ENCODE assay signal across 9 cellular contexts in the genomic region with DNA sequence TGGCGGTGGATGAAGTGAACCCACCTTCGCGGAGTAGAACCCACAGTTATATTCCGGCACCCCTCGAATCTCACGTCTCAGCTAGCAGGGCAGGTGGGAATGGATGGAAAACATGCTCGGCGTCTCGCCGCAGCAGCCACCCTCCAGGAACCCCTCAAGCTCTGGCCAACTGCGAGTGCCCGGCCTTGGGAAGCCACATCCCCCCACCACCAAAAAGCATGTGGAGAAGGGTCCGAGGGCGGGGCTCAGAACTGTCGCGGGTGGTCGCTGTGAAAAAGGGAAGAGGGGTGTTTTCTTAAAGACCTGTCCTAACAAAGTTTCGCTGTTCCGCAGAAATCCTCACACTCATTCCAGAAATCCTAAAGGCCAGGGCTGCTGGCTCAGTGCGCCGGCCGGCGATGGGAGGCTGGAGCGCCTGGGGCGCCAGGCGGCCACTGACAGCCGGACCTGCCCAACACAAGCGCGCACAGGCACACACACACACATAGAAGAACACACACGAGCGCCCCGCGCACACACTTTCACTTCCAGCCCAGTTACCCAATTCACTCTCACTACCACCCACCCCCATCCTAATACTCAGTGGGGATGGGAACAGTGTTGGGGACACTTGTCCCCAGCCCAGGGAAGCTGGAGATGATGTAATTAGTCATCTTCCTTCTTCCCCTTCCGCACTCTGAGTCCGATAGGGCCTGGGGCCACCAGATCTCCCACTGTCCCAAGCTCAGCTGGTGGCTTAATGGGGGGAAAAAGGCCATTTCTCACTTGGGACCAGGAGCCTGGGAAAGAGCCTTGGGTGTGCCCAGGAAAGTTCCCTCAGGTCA. TPM values are rescaled to one million over a fixed set of nuclear protein-coding genes. Genes with fewer than 3 reads are reported as not detected.
DNase-seq lines count a peak whose midpoint lies in the region; ATAC-seq, FAIRE-seq and TF ChIP-seq lines count a peak whose summit lies in the region.
"Had no signal": no experiment of that assay in that cellular context is flagged by ENCODE, and none has a peak within 500 bp of the region (broad histone marks: within the 10 kb centered on the region; RNA-seq: fewer than 3 reads in every experiment).

No MANE protein-coding gene starts in this region.

- TF ChIP-seq POLR2A in A549 (IDR thresholded peaks at IDR 0.05; ENCODE audit: low read length), result no peak

- DNase-seq in A549 (ENCODE audit: low read depth in 1 of 2, low spot score in 1 of 2) (no peak), WERI-Rb-1 (no peak), Right ventricle myocardium superior (peak; percentile 72)
- DNase-seq in activated CD4-positive, alpha-beta T cell treated with anti-CD3 and anti-CD28 coated beads for 4 hours, result no peak

- H3K9ac ChIP-seq in skeletal muscle satellite cell (ENCODE audit: low read depth, low read length), result peak overlapping the region; percentile 88

- H3K27me3 ChIP-seq in WERI-Rb-1 (ENCODE audit: insufficient read depth, low read depth, severe bottlenecking), result peaks cover 13% of the 10 kb centered on the region
- peaks cover 13% of the 10 kb centered on the region for H3K27me3 ChIP-seq in skeletal muscle satellite cell (ENCODE audit: control insufficient read depth, insufficient read depth, low read length)

- TF ChIP-seq CTCF in A549 (IDR thresholded peaks at IDR 0.05) (no peak), WERI-Rb-1 (IDR thresholded peaks at IDR 0.05; ENCODE audit: low read depth, low read length) (no peak)

- TF ChIP-seq EP300 in A549 (IDR thresholded peaks at IDR 0.05), result no peak

- H3K9me3 ChIP-seq in A549, result no peaks in the 10 kb centered on the region
- H3K9me3 ChIP-seq in WERI-Rb-1 (ENCODE audit: severe bottlenecking), result no peaks in the 10 kb centered on the region
- H3K9me3 ChIP-seq in skeletal muscle satellite cell (replicated peaks; ENCODE audit: low read length), result no peaks in the 10 kb centered on the region

- FAIRE-seq in A549 (lab: Jason Lieb, UNC), result no peak

- H3K4me1 ChIP-seq in A549 (peaks cover 39% of the 10 kb centered on the region), skeletal muscle satellite cell (ENCODE audit: control insufficient read depth, insufficient read depth, low read length) (peaks cover 34% of the 10 kb centered on the region)

- H3K36me3 ChIP-seq in WERI-Rb-1, result no peaks in the 10 kb centered on the region
- no peaks in the 10 kb centered on the region for H3K36me3 ChIP-seq in skeletal muscle satellite cell (ENCODE audit: insufficient read depth, low read length)

- 96% methylated on average over 35 of the region's 35 CpGs for WGBS in A549 (ENCODE audit: missing lambda C conversion rate)

- intact Hi-C loops in Right ventricle myocardium superior (cut with DNase I), result loop anchor here (5.0 to 10.0 kb wide), 2 partner anchors 45 to 213 kb away; no protein-coding TSS in a partner anchor

- CTCF ChIA-PET in A549 (lab: Yijun Ruan, JAX), result interaction anchor here (3.5 kb wide), 2 partner anchors 9 to 402 kb away, joined by 11 to 16 read pairs; no protein-coding TSS in a partner anchor

- ATAC-seq in A549 (no peak), GM18909 (IDR thresholded peaks at IDR 0.05; ENCODE audit: poor library complexity, unreplicated experiment) (peak; percentile 15), Right ventricle myocardium superior (ENCODE audit: poor library complexity) (peak; percentile 11), HG03571 (IDR thresholded peaks at IDR 0.05; ENCODE audit: unreplicated experiment) (no peak), HG02981 (IDR thresholded peaks at IDR 0.05; ENCODE audit: unreplicated experiment) (no peak)

- no peak for TF ChIP-seq RAD21 in A549 (conservative IDR thresholded peaks at IDR 0.05 in 1 of 2, IDR thresholded peaks at IDR 0.05 in 1 of 2)

- H3K4me3 ChIP-seq in A549 (no peak overlapping the region; the same call in 2 of the 3 replicates), WERI-Rb-1 (ENCODE audit: low read depth, low read length) (peak overlapping the region; percentile 53), skeletal muscle satellite cell (ENCODE audit: low read length) (peak overlapping the region; percentile 76)

- H3K4me2 ChIP-seq in A549, result peak overlapping the region; percentile 86
- H3K4me2 ChIP-seq in skeletal muscle satellite cell (ENCODE audit: low read length), result peak overlapping the region; percentile 91

- POLR2A ChIA-PET in A549 (lab: Yijun Ruan, JAX), result no interaction called here

- peak overlapping the region; percentile 86 to 93 for H3K27ac ChIP-seq in A549
- H3K27ac ChIP-seq in WERI-Rb-1, result no peak overlapping the region
- H3K27ac ChIP-seq: epithelial cell of prostate had no signal

TF ChIP-seq in A549, 52 proteins besides CTCF, POLR2A, EP300 and RAD21:
- TF ChIP-seq HEYL (CRISPR knock-in tag; IDR thresholded peaks at IDR 0.05) (no peak), HMGXB4 (CRISPR knock-in tag; IDR thresholded peaks at IDR 0.05; ENCODE audit: borderline replicate concordance) (no peak), RFX5 (IDR thresholded peaks at IDR 0.05) (no peak), CHD4 (IDR thresholded peaks at IDR 0.05; ENCODE audit: borderline replicate concordance) (0 out of 2 replicates have a peak, but pooled peaks have one; percentile 48), CBX2 (IDR thresholded peaks at IDR 0.05; ENCODE audit: borderline replicate concordance, low read depth) (no peak)

RNA-seq across cellular contexts. Expression of gene EBF1, which starts 2.0 kb away (rescaled TPM):
- polyA plus RNA-seq in A549 (2011; rRNA removed) (1.8 and 2.4 TPM in 2 replicates), A549 (2017; fragmentation: RNase III; extraction: RNeasy Plus Mini Kit Qiagen cat#74134 plus additional on column Dnase treatment) (0.33 to 0.50 TPM (median 0.44 TPM) in 3 replicates)
- 0.79 and 0.81 TPM in 2 replicates for polyA plus RNA-seq in A549 (2012; cell fraction: cytosol; rRNA removed)
- 1.4 and 1.8 TPM in 2 replicates for polyA plus RNA-seq in A549 (2012; cell fraction: nucleus; rRNA removed)
- polyA minus RNA-seq in A549 (2011; rRNA and poly(A)+ RNA removed), result 11.9 and 13.0 TPM in 2 replicates
- total RNA-seq in Right ventricle myocardium superior, result 15.6 TPM
- total RNA-seq in skeletal muscle satellite cell (2012; rRNA removed), result 20.0 and 21.2 TPM in 2 replicates

Comparison
In these comparisons a context has a peak if more than half of its experiments do, and no peak if none do; other contexts are left out.
1. ATAC-seq: peak in GM18909 (single experiment) and Right ventricle myocardium superior (single experiment); none in A549 (0 of 2), HG03571 (single experiment) and HG02981 (single experiment).